In the genomic region with DNA sequence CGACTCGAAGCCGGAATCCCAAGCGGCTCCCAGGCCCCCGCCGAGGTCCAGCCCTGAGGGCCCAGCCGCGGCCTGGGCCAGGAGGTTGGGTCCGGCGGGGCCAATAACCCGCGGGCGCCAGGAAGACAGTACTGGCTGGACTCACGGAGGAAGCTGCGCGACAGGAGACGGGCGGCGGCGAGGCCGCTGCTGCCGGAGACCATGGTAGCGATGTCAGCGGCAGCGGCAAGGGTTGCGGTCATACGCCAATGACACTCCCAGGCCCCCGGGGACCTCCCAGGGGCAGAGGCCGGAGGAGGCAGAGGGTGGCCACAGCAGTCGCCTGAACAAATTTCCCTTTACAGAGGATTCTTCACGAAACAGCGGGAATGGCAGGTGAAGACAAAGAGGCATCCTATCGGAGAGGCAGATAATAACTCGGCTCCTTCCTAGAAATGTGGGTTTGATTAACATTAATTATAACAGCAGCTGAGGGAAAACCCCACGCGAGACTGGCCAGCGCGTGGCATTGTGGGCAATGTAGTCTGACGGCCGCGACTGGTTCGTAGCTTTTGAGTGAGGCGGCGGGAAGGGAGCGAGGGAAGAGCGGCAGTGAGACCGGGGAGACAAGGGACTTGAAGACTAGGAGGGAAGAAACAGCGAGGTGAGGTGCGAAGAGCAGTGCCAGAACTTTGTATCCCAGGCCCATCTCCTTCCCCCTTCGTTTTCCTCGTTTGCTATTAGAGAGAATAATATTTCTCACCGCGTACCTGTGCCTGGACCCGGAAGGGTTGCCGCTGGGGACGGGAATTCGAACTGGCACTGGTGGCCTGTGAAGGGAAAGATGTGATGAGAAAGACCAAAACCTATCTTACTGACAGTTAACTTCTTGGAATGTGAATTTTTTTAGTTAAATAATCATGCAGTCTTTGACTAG, we compare ENCODE assay signal across 8 cellular contexts. TPM values are rescaled to one million over a fixed set of nuclear protein-coding genes. Genes with fewer than 3 reads are reported as not detected.
DNase-seq lines count a peak whose midpoint lies in the region; ATAC-seq and TF ChIP-seq lines count a peak whose summit lies in the region.

A gene (minus strand): TSS at position 253 of the 916 bp plus-strand sequence. CDS start 11 bp downstream, at position 242.

- H3K27ac Mint-ChIP-seq in activated T-helper 17 cell treated with anti-CD3 and anti-CD28 coated beads, Interleukin-2, amount 50 U/mL, for 72 hours, result peak within 1 kb of the TSS; percentile 93
- H3K27ac Mint-ChIP-seq in naive thymus-derived CD8-positive, alpha-beta T cell, result peak within 1 kb of the TSS; percentile 96 to 99 (median 99)

- H3K36me3 Mint-ChIP-seq in activated T-helper 17 cell treated with anti-CD3 and anti-CD28 coated beads, Interleukin-2, amount 50 U/mL, for 72 hours (ENCODE audit: low read depth), result peaks cover 5% of the 10 kb centered on the region
- peaks cover 0 to 7% (median 0%) of the 10 kb centered on the region in 3 donors for H3K36me3 Mint-ChIP-seq in naive thymus-derived CD8-positive, alpha-beta T cell

- peak within 1 kb of the TSS; percentile 88 for H3K4me3 Mint-ChIP-seq in activated T-helper 17 cell treated with anti-CD3 and anti-CD28 coated beads, Interleukin-2, amount 50 U/mL, for 72 hours
- peak within 1 kb of the TSS; percentile 88 to 100 (median 95) for H3K4me3 Mint-ChIP-seq in naive thymus-derived CD8-positive, alpha-beta T cell

- peak; percentile 90 for DNase-seq in Daoy (ENCODE audit: low read depth)
- peak; percentile 65 for DNase-seq in GOT3 (lab: John Stamatoyannopoulos, UW)
- peak; percentile 53 for DNase-seq in LNCaP clone FGC (ENCODE audit: low read depth)
- peak; percentile 84 for DNase-seq in RWPE1 (ENCODE audit: low spot score)
- peak; percentile 77 for DNase-seq in fibroblast of mammary gland (ENCODE audit: low read depth)
- peak; percentile 67 to 96 (median 84) for DNase-seq in naive thymus-derived CD8-positive, alpha-beta T cell
- DNase-seq in stimulated activated naive CD4-positive, alpha-beta T cell treated with Interleukin-2 at 50 U/mL for 16 hours (lab: John Stamatoyannopoulos, UW), result peak; percentile 84

- POLR2A ChIA-PET in RWPE1 (lab: Yijun Ruan, JAX; ENCODE audit: low non-redundant PET), result no interaction called here
- POLR2A ChIA-PET in naive thymus-derived CD8-positive, alpha-beta T cell (lab: Charles Lee), result interaction anchor here (0.7 to 1.5 kb wide), 5 partner anchors 9 to 868 kb away, joined by 3 to 7 read pairs (median 4); a partner anchor contains a TSS

- CTCF ChIA-PET in RWPE1 (lab: Yijun Ruan, JAX), result interaction anchor here (0.6 to 0.7 kb wide), 2 partner anchors 399 to 768 kb away, joined by 3 to 6 read pairs; no protein-coding TSS in a partner anchor

- H3K4me3 ChIP-seq in LNCaP clone FGC (ENCODE audit: low read depth, low read length), result peak within 1 kb of the TSS; percentile 88
- H3K4me3 ChIP-seq in fibroblast of mammary gland (ENCODE audit: control insufficient read depth, low read depth, low read length), result peak within 1 kb of the TSS; percentile 94

- peak within 1 kb of the TSS; percentile 80 for H3K27ac ChIP-seq in RWPE1

- no peaks in the 10 kb centered on the region for H3K27me3 Mint-ChIP-seq in activated T-helper 17 cell treated with anti-CD3 and anti-CD28 coated beads, Interleukin-2, amount 50 U/mL, for 72 hours
- no peaks in the 10 kb centered on the region for H3K27me3 Mint-ChIP-seq in naive thymus-derived CD8-positive, alpha-beta T cell

- H3K4me1 Mint-ChIP-seq in activated T-helper 17 cell treated with anti-CD3 and anti-CD28 coated beads, Interleukin-2, amount 50 U/mL, for 72 hours, result peaks cover 18% of the 10 kb centered on the region
- H3K4me1 Mint-ChIP-seq in naive thymus-derived CD8-positive, alpha-beta T cell, result peaks cover 31 to 52% (median 51%) of the 10 kb centered on the region in 4 donors

- ATAC-seq in activated T-helper 17 cell treated with anti-CD3 and anti-CD28 coated beads, Interleukin-2, amount 50 U/mL, for 72 hours (replicated peaks), result peak; percentile 95
- peak; percentile 95 to 96 for ATAC-seq in naive thymus-derived CD8-positive, alpha-beta T cell

- TF ChIP-seq CTCF in LNCaP clone FGC (IDR thresholded peaks at IDR 0.05; ENCODE audit: control insufficient read depth, extremely low read depth, insufficient read depth) (no peak), RWPE1 (conservative IDR thresholded peaks at IDR 0.05; ENCODE audit: low read depth) (no peak), fibroblast of mammary gland (conservative IDR thresholded peaks at IDR 0.05; ENCODE audit: control insufficient read depth, insufficient read depth, low read depth, low read length) (no peak)

- no peaks in the 10 kb centered on the region for H3K9me3 Mint-ChIP-seq in activated T-helper 17 cell treated with anti-CD3 and anti-CD28 coated beads, Interleukin-2, amount 50 U/mL, for 72 hours
- no peaks in the 10 kb centered on the region for H3K9me3 Mint-ChIP-seq in naive thymus-derived CD8-positive, alpha-beta T cell

RNA-seq across cellular contexts. Expression of the gene that starts here (rescaled TPM):
- total RNA-seq in Daoy (2014; rRNA removed; shearing (Covaris generic)), result 69.1 and 77.0 TPM in 2 replicates
- total RNA-seq in activated T-helper 17 cell treated with anti-CD3 and anti-CD28 coated beads, Interleukin-2, amount 50 U/mL, for 72 hours, result 10 to 100 TPM; 43.4 to 80.0 TPM
- total RNA-seq in naive thymus-derived CD8-positive, alpha-beta T cell, result 10 to 100 TPM; 44.0 to 50.4 TPM
- 10 to 100 TPM; 89.7 to 93.7 (median 92.8) TPM for polyA plus RNA-seq in naive thymus-derived CD8-positive, alpha-beta T cell

Comparison
In these comparisons a context has a peak if more than half of its experiments do, and no peak if none do; other contexts are left out.
1. Peak in every context shown above with its lines: DNase-seq, ATAC-seq, H3K4me3 ChIP-seq and H3K27ac ChIP-seq.